In the genomic region with DNA sequence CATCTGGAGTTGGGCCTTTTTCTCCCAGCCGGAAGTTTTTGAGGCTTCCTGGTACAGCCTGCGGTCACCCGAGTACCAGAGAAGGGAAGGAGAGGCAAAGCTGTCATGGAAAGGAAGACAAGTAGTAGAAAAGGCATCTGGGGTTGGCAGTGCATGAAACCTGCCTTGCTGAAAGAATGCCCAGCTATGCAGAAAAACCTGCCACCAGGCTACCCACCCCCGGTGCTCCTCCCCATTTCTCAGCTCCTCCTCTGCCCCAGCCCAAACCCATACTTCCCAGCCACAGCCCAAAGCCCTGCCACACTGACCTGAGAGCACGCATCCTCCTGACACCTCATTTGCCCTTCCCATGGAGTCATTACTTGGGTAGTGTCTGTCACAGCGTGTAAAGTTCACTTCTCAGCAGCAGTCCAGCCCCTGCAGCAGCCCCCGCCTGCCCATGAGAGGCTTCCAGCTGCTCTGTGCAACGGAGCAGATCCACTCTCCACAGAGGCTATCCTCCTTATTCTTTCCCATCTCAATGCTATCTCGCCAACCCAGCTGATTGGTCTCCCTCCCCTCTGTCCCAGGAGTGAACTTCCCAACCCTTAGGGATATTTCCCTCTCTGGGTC, we compare ENCODE assay signal across 14 cellular contexts. TPM values are rescaled to one million over a fixed set of nuclear protein-coding genes. Genes with fewer than 3 reads are reported as not detected.
"Had no signal": no experiment of that assay in that cellular context is flagged by ENCODE, and none has a peak within 500 bp of the region (broad histone marks: within the 10 kb centered on the region; RNA-seq: fewer than 3 reads in every experiment).

No MANE protein-coding gene starts in this region.

- H3K4me3 Mint-ChIP-seq: activated naive CD4-positive, alpha-beta T cell treated with anti-CD3 and anti-CD28 coated beads, Interleukin-2, amount 50 U/mL, for 24 hours; central memory CD8-positive, alpha-beta T cell; nephron had no signal

- H3K9me3 Mint-ChIP-seq: activated naive CD4-positive, alpha-beta T cell treated with anti-CD3 and anti-CD28 coated beads, Interleukin-2, amount 50 U/mL, for 24 hours; central memory CD8-positive, alpha-beta T cell; nephron had no signal

- H3K27ac ChIP-seq: ovary, tibial artery had no signal

- H3K27me3 ChIP-seq: ovary had no signal

- H3K4me1 Mint-ChIP-seq: activated naive CD4-positive, alpha-beta T cell treated with anti-CD3 and anti-CD28 coated beads, Interleukin-2, amount 50 U/mL, for 24 hours; central memory CD8-positive, alpha-beta T cell; nephron had no signal

- H3K27ac Mint-ChIP-seq: activated naive CD4-positive, alpha-beta T cell treated with anti-CD3 and anti-CD28 coated beads, Interleukin-2, amount 50 U/mL, for 24 hours; nephron had no signal

- H3K9me3 ChIP-seq: ovary, tibial artery had no signal

- DNase-seq: activated CD4-positive, alpha-beta T cell treated with anti-CD3 and anti-CD28 coated beads, Interleukin-2, amount 50 U/mL, for 1 hour; activated effector memory CD4-positive, alpha-beta T cell treated with Interleukin-2 at 50 U/mL for 16 hours; activated T-cell treated with anti-CD3 and anti-CD28 coated beads, Interleukin-2, amount 50 U/mL, for 1 hour; cortex of kidney; effector CD8-positive, alpha-beta T cell; ovary; stimulated activated CD4-positive, alpha-beta T cell treated with anti-CD3 and anti-CD28 coated beads, Interleukin-15, amount 100 ng/mL, for 24 hours; stimulated activated CD4-positive, alpha-beta T cell treated with anti-CD3 and anti-CD28 coated beads, Interleukin-4, amount 100 ng/mL, for 24 hours; tibial artery had no signal

- H3K36me3 Mint-ChIP-seq: activated naive CD4-positive, alpha-beta T cell treated with anti-CD3 and anti-CD28 coated beads, Interleukin-2, amount 50 U/mL, for 24 hours had no signal

- H3K4me3 ChIP-seq: ovary, tibial artery had no signal

- H3K36me3 ChIP-seq: ovary, tibial artery had no signal

- H3K4me1 ChIP-seq: tibial artery had no signal

RNA-seq across cellular contexts. Expression of a gene that starts 40.4 kb away (rescaled TPM):
- total RNA-seq: glomerular endothelial cell, lung microvascular endothelial cell had no signal
